Comparison of ENCODE assay signal across 8 cellular contexts in the genomic region with DNA sequence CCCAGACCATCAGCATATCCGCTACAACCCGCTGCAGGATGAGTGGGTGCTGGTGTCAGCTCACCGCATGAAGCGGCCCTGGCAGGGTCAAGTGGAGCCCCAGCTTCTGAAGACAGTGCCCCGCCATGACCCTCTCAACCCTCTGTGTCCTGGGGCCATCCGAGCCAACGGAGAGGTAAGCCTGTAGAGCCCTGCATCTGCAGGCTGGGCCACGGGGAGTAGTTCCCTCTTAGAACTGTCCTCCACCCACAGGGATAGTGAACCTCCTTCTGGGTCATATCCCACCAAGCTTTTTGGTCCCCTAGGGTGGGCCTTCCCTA. TPM values are rescaled to one million over a fixed set of nuclear protein-coding genes. Genes with fewer than 3 reads are reported as not detected.
DNase-seq lines count a peak whose midpoint lies in the region; ATAC-seq and TF ChIP-seq lines count a peak whose summit lies in the region.

No MANE protein-coding gene starts in this region.

- ATAC-seq in HG03378 (IDR thresholded peaks at IDR 0.05; ENCODE audit: unreplicated experiment): no peak
- ATAC-seq in GM21447 (IDR thresholded peaks at IDR 0.05; ENCODE audit: unreplicated experiment): no peak
- no peak for ATAC-seq in GM19324 (IDR thresholded peaks at IDR 0.05; ENCODE audit: low FRiP score, unreplicated experiment)

- no peaks in the 10 kb centered on the region for H3K27me3 Mint-ChIP-seq in dendritic cell treated with granulocyte-macrophage colony-stimulating factor and Interleukin-4, amounts not matched to agents 40 ng/mL and 50 ng/mL, for 4 days
- no peaks in the 10 kb centered on the region for H3K27me3 Mint-ChIP-seq in nephron (ENCODE audit: low read depth)

- H3K4me3 ChIP-seq in Jurkat, Clone E6-1 (ENCODE audit: low read length): peak overlapping the region; percentile 93

- no peaks in the 10 kb centered on the region for H3K9me3 Mint-ChIP-seq in dendritic cell treated with granulocyte-macrophage colony-stimulating factor and Interleukin-4, amounts not matched to agents 40 ng/mL and 50 ng/mL, for 4 days
- no peaks in the 10 kb centered on the region for H3K9me3 Mint-ChIP-seq in nephron

- intact Hi-C loops in dendritic cell treated with granulocyte-macrophage colony-stimulating factor and Interleukin-4, amounts not matched to agents 40 ng/mL and 50 ng/mL, for 4 days (cut with micrococcal nuclease): loop anchor here (1.0 kb wide), 1 partner anchor 17 kb away; no protein-coding TSS in a partner anchor

- peaks cover 32% of the 10 kb centered on the region for H3K4me1 Mint-ChIP-seq in dendritic cell treated with granulocyte-macrophage colony-stimulating factor and Interleukin-4, amounts not matched to agents 40 ng/mL and 50 ng/mL, for 4 days (ENCODE audit: low read depth)
- H3K4me1 Mint-ChIP-seq in nephron: peaks cover 45% of the 10 kb centered on the region

- TF ChIP-seq CTCF in C4-2B (conservative IDR thresholded peaks at IDR 0.05): no peak; the same call in 1 of the 2 replicates
- TF ChIP-seq CTCF in nephron (IDR thresholded peaks at IDR 0.05; ENCODE audit: unreplicated experiment in 3 of 3): no peak

- peaks cover 42% of the 10 kb centered on the region for H3K36me3 Mint-ChIP-seq in dendritic cell treated with granulocyte-macrophage colony-stimulating factor and Interleukin-4, amounts not matched to agents 40 ng/mL and 50 ng/mL, for 4 days (ENCODE audit: low read depth)
- H3K36me3 Mint-ChIP-seq in nephron (ENCODE audit: low read depth): peaks cover 33% of the 10 kb centered on the region

- H3K27ac ChIP-seq in C4-2B: peak overlapping the region; percentile 86

- DNase-seq in Jurkat, Clone E6-1 (ENCODE audit: low read depth, low spot score): no peak
- DNase-seq in UCSD-AML1 (lab: John Stamatoyannopoulos, UW; ENCODE audit: unreplicated experiment): no peak

- peak overlapping the region; percentile 87 for H3K27ac Mint-ChIP-seq in dendritic cell treated with granulocyte-macrophage colony-stimulating factor and Interleukin-4, amounts not matched to agents 40 ng/mL and 50 ng/mL, for 4 days
- peak overlapping the region; percentile 95 to 97 (median 97) for H3K27ac Mint-ChIP-seq in nephron

- H3K4me3 Mint-ChIP-seq in dendritic cell treated with granulocyte-macrophage colony-stimulating factor and Interleukin-4, amounts not matched to agents 40 ng/mL and 50 ng/mL, for 4 days: peak overlapping the region; percentile 83
- H3K4me3 Mint-ChIP-seq in nephron: peak overlapping the region; percentile 90 to 96 (median 91)

RNA-seq across cellular contexts. Expression of a gene that starts 0.6 kb away (rescaled TPM):
- polyA plus RNA-seq in Jurkat, Clone E6-1 (2012; ENCODE audit: insufficient read depth, insufficient read length): 41.6 TPM

RNA-seq across cellular contexts. Expression of a gene that starts 4.9 kb away (rescaled TPM):
- polyA plus RNA-seq in Jurkat, Clone E6-1 (2012; ENCODE audit: insufficient read depth, insufficient read length): 21.0 TPM

RNA-seq across cellular contexts. Expression of a gene that starts 9.5 kb away (rescaled TPM):
- 183 TPM for polyA plus RNA-seq in Jurkat, Clone E6-1 (2012; ENCODE audit: insufficient read depth, insufficient read length)

RNA-seq across cellular contexts. Expression of a gene that starts 15.4 kb away (rescaled TPM):
- polyA plus RNA-seq in Jurkat, Clone E6-1 (2012; ENCODE audit: insufficient read depth, insufficient read length): not detected

RNA-seq across cellular contexts. Expression of a gene that starts 18.2 kb away (rescaled TPM):
- not detected for polyA plus RNA-seq in Jurkat, Clone E6-1 (2012; ENCODE audit: insufficient read depth, insufficient read length)
